1 cellular context compared by ENCODE assay signal in genomic region chr3:186536883-186537553, GRCh38.
A peak's percentile ranks its signal among the peaks of the same experiment; 100 is the strongest.
TF ChIP-seq lines count a peak whose summit lies in the region.

No MANE protein-coding gene starts in this region.

TF ChIP-seq in K562, 482 proteins besides CTCF, POLR2A, EP300 and RAD21:
- no peak for TF ChIP-seq CHAMP1 (IDR thresholded peaks at IDR 0.05)
- TF ChIP-seq ARNT (IDR thresholded peaks at IDR 0.05) = peak in 1 of 2 experiments; percentile 100; a peak in 2 of 4 replicates
- TF ChIP-seq TEAD4 (IDR thresholded peaks at IDR 0.05; ENCODE audit: low read length) = peak; percentile 24; the same call in 1 of the 2 replicates
- TF ChIP-seq TEAD4 (CRISPR knock-in tag; IDR thresholded peaks at IDR 0.05; ENCODE audit: borderline replicate concordance) = no peak
- no peak for TF ChIP-seq GTF3C2 (IDR thresholded peaks at IDR 0.05; ENCODE audit: borderline replicate concordance, extremely low read depth, insufficient read length)
- TF ChIP-seq CTBP1 (IDR thresholded peaks at IDR 0.05; ENCODE audit: borderline replicate concordance) = peak; percentile 38; the same call in 1 of the 2 replicates
- TF ChIP-seq MBD2 (IDR thresholded peaks at IDR 0.05; ENCODE audit: borderline replicate concordance, low read depth) = no peak
- TF ChIP-seq STAT5A (IDR thresholded peaks at IDR 0.05; ENCODE audit: borderline replicate concordance, low read length) = no peak
- TF ChIP-seq FOXP4 (CRISPR knock-in tag; IDR thresholded peaks at IDR 0.05; ENCODE audit: borderline replicate concordance) = no peak
- peak; percentile 54 for TF ChIP-seq MEIS2 (IDR thresholded peaks at IDR 0.05; ENCODE audit: partially characterized antibody)
- no peak for TF ChIP-seq PBX2 (CRISPR knock-in tag; IDR thresholded peaks at IDR 0.05; ENCODE audit: low read depth)
- TF ChIP-seq PBX2 (tag; conservative IDR thresholded peaks at IDR 0.05; ENCODE audit: low read depth) = peak; percentile 34; the same call in 1 of the 2 replicates
- peak; percentile 90 for TF ChIP-seq HMBOX1 (IDR thresholded peaks at IDR 0.05)
- TF ChIP-seq ARID1B (IDR thresholded peaks at IDR 0.05) = peak; percentile 49
- peak; percentile 32; the same call in 1 of the 2 replicates for TF ChIP-seq JUND (IDR thresholded peaks at IDR 0.05; ENCODE audit: borderline replicate concordance, low read depth, low read length)
- TF ChIP-seq JUND (tag; IDR thresholded peaks at IDR 0.05; ENCODE audit: borderline replicate concordance, low read depth, low read length) = peak; percentile 36; the same call in 1 of the 3 replicates
- no peak for TF ChIP-seq SNIP1 (IDR thresholded peaks at IDR 0.05; ENCODE audit: low read depth)
- TF ChIP-seq SLC30A9 (CRISPR knock-in tag; IDR thresholded peaks at IDR 0.05) = no peak
- TF ChIP-seq HDAC8 (tag; IDR thresholded peaks at IDR 0.05) = no peak
- TF ChIP-seq ELK3 (CRISPR knock-in tag; IDR thresholded peaks at IDR 0.05) = no peak
- no peak for TF ChIP-seq ZNF408 (CRISPR knock-in tag; IDR thresholded peaks at IDR 0.05; ENCODE audit: low read depth)
- no peak for TF ChIP-seq ID3 (CRISPR knock-in tag; IDR thresholded peaks at IDR 0.05)
- 0 out of 2 replicates have a peak, but pooled peaks have one; percentile 20 for TF ChIP-seq ID3 (tag; IDR thresholded peaks at IDR 0.05)
- no peak for TF ChIP-seq FIP1L1 (IDR thresholded peaks at IDR 0.05; ENCODE audit: low read depth, low read length, poor library complexity, severe bottlenecking)
- TF ChIP-seq USF2 (CRISPR knock-in tag; IDR thresholded peaks at IDR 0.05) = no peak
- TF ChIP-seq NBN (IDR thresholded peaks at IDR 0.05; ENCODE audit: low read depth) = no peak
- peak; percentile 88 for TF ChIP-seq FOSL1 (tag; conservative IDR thresholded peaks at IDR 0.05)
- no peak for TF ChIP-seq ZNF778 (CRISPR knock-in tag; IDR thresholded peaks at IDR 0.05)
- TF ChIP-seq DPF2 (IDR thresholded peaks at IDR 0.05) = peak; percentile 48; the same call in 1 of the 2 replicates
- no peak for TF ChIP-seq MEF2D (tag; conservative IDR thresholded peaks at IDR 0.05; ENCODE audit: low read depth)
- TF ChIP-seq SMARCA4 (IDR thresholded peaks at IDR 0.05) = no peak
- no peak for TF ChIP-seq IRF9 (tag; IDR thresholded peaks at IDR 0.05)
- TF ChIP-seq ZNF655 (CRISPR knock-in tag; IDR thresholded peaks at IDR 0.05) = no peak
- no peak for TF ChIP-seq E2F6 (IDR thresholded peaks at IDR 0.05; ENCODE audit: borderline replicate concordance in 1 of 2, extremely low read depth in 1 of 2, insufficient read depth in 1 of 2, insufficient read length in 1 of 2, low read depth in 1 of 2, low read length in 1 of 2, poor library complexity in 1 of 2, severe bottlenecking in 1 of 2)
- no peak for TF ChIP-seq COPS2 (conservative IDR thresholded peaks at IDR 0.05)
- no peak for TF ChIP-seq CSDE1 (IDR thresholded peaks at IDR 0.05)
- TF ChIP-seq ZNF830 (CRISPR knock-in tag; IDR thresholded peaks at IDR 0.05) = no peak
- no peak for TF ChIP-seq ZKSCAN3 (CRISPR knock-in tag; IDR thresholded peaks at IDR 0.05)
- no peak for TF ChIP-seq DDX20 (tag; IDR thresholded peaks at IDR 0.05; ENCODE audit: low read depth)
- no peak for TF ChIP-seq PHF21A (IDR thresholded peaks at IDR 0.05; ENCODE audit: borderline replicate concordance, low read depth)
- 0 out of 2 replicates have a peak, but pooled peaks have one; percentile 13 for TF ChIP-seq ZEB2 (IDR thresholded peaks at IDR 0.05)
- TF ChIP-seq HDGF (IDR thresholded peaks at IDR 0.05) = no peak
- no peak for TF ChIP-seq SIN3B (IDR thresholded peaks at IDR 0.05; ENCODE audit: low read depth)
- TF ChIP-seq GATA2 (CRISPR knock-in tag; IDR thresholded peaks at IDR 0.05) = peak; percentile 25; the same call in 1 of the 2 replicates
- peak; percentile 24; the same call in 1 of the 2 replicates for TF ChIP-seq TCF3 (CRISPR knock-in tag; IDR thresholded peaks at IDR 0.05)
